Comparison of ENCODE assay signal across 8 cellular contexts in the genomic region with DNA sequence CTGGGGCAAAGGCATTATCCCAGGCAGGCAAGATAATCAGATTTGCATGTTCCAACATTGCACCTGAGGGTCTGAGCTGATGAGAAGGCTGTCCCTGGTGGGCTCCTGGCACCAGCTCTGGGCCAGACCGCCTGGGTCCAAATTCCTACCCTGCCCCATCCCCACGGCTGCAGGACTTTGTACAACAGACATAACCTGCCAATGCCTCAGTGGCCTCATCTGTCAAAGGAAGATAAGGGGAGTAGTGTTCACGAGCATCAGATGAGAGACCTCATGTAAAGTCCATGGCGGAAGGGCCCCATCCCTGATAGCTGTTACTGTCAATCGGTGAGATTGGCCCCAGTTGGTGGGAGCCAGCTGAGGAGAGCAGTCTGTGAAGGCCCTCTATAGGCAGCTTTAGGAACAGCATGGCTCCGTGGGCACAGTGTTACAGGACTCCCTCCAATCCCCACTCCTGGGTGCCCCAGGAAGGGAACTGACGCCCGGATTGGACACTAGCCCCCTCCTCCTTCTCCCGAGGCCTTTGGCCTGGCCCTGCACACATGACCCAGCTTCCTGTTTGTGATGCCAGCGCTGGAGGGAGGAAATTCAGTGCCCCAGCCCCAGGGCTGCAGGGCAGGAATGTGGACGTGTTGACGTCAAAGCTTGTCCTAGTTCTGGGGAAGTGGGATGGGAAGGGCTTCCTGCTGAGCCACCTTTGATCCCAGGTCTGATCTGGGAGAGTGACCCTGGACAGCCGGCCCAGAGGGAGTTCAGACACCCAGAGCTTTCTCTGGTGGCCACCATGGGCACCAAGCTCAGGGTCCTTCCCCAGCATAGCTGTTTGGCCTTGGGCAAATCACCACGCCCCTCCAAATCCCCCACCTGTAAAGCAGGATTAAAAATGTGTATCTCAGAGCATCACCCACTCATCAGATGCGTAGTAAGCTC. TPM values are rescaled to one million over a fixed set of nuclear protein-coding genes. Genes with fewer than 3 reads are reported as not detected.
DNase-seq lines count a peak whose midpoint lies in the region; ATAC-seq lines count a peak whose summit lies in the region.

No MANE protein-coding gene starts in this region.

- peaks cover 4% of the 10 kb centered on the region for H3K4me1 Mint-ChIP-seq in memory B cell

- ATAC-seq in HG02798 (IDR thresholded peaks at IDR 0.05; ENCODE audit: poor library complexity, unreplicated experiment) = peak; percentile 74
- ATAC-seq in memory B cell (ENCODE audit: low read depth) = peak; percentile 67

- H3K36me3 Mint-ChIP-seq in memory B cell = no peaks in the 10 kb centered on the region

- H3K9me3 Mint-ChIP-seq in memory B cell = no peaks in the 10 kb centered on the region

- H3K4me3 Mint-ChIP-seq in memory B cell = no peak overlapping the region

- H3K27me3 Mint-ChIP-seq in memory B cell = peaks cover 14% of the 10 kb centered on the region

- no peak overlapping the region for H3K27ac Mint-ChIP-seq in memory B cell

- peak; percentile 25 for DNase-seq in NCI-H510A treated with DMSO at 0.1 percent for 48 hours (lab: John Stamatoyannopoulos, UW)
- no peak for DNase-seq in NCI-H510A (lab: John Stamatoyannopoulos, UW)
- peak; percentile 99 for DNase-seq in NCI-H460 (ENCODE audit: extremely low read depth, low read depth)
- peak; percentile 75 to 79 for DNase-seq in activated CD4-positive, alpha-beta T cell treated with anti-CD3 and anti-CD28 coated beads, Interleukin-2, amount 50 U/mL, for 48 hours
- peak; percentile 81 for DNase-seq in ecto neural progenitor cell (ENCODE audit: low spot score)
- peak; percentile 67 to 78 for DNase-seq in memory B cell (ENCODE audit: low spot score in 2 of 2)
- DNase-seq in stimulated activated CD8-positive, alpha-beta memory T cell treated with anti-CD3 and anti-CD28 coated beads, Interleukin-12 subunit alpha, Interleukin-12 subunit beta, amount 100 ng/mL, for 1 hour (ENCODE audit: low read depth) = peak; percentile 47

RNA-seq across cellular contexts. Expression of gene DUSP1, which starts 56.2 kb away (rescaled TPM):
- 441 and 521 TPM in 2 replicates for total RNA-seq in NCI-H460 (2014; rRNA removed; shearing (Covaris generic))
- 109 and 130 TPM in 2 replicates for polyA plus RNA-seq in NCI-H460 (2014; cell fraction: nucleus; rRNA removed)
